Comparison of ENCODE assay signal across 27 cellular contexts in genomic region chr15:84804005-84804803, GRCh38. TPM values are rescaled to one million over a fixed set of nuclear protein-coding genes. Genes with fewer than 3 reads are reported as not detected.
DNase-seq lines count a peak whose midpoint lies in the region; ATAC-seq and TF ChIP-seq lines count a peak whose summit lies in the region.
"Had no signal": no experiment of that assay in that cellular context is flagged by ENCODE, and none has a peak within 500 bp of the region (broad histone marks: within the 10 kb centered on the region; RNA-seq: fewer than 3 reads in every experiment).

No MANE protein-coding gene starts in this region.

- peaks cover 13% of the 10 kb centered on the region for H3K36me3 Mint-ChIP-seq in WTC11

- H3K9me3 ChIP-seq in esophagus muscularis mucosa (no peaks in the 10 kb centered on the region), sigmoid colon (no peaks in the 10 kb centered on the region)
- H3K9me3 ChIP-seq: A549, pancreas had no signal

- TF ChIP-seq POLR2A in esophagus muscularis mucosa (IDR thresholded peaks at IDR 0.05; ENCODE audit: low read depth) (no peak), sigmoid colon (IDR thresholded peaks at IDR 0.05) (no peak)

- ATAC-seq in WTC11 (no peak), GM19328 (IDR thresholded peaks at IDR 0.05; ENCODE audit: unreplicated experiment) (no peak), HG03045 (IDR thresholded peaks at IDR 0.05; ENCODE audit: unreplicated experiment) (no peak)
- ATAC-seq: A549, left cardiac atrium, pancreas, T-cell had no signal

- 65% methylated on average over 4 of the region's 4 CpGs for WGBS in esophagus muscularis mucosa
- 88 to 93% methylated on average over 4 of the region's 4 CpGs for WGBS in sigmoid colon, 2 donors

- CTCF ChIA-PET in WTC11 (lab: Charles Lee): no interaction called here

- no peaks in the 10 kb centered on the region for H3K27me3 Mint-ChIP-seq in WTC11 (ENCODE audit: low read depth)
- H3K27me3 Mint-ChIP-seq: B cell, IgD-negative memory B cell, naive B cell, T-cell had no signal

- H3K4me3 ChIP-seq in esophagus muscularis mucosa (no peak overlapping the region), sigmoid colon (no peak overlapping the region)
- H3K4me3 ChIP-seq: A549, pancreas had no signal

- no peak overlapping the region for H3K4me3 Mint-ChIP-seq in WTC11
- H3K4me3 Mint-ChIP-seq: activated T-helper 1 cell treated with anti-CD3 and anti-CD28 coated beads, Interleukin-12 subunit alpha, Interleukin-12 subunit beta, Interleukin-2, Interleukin-4 antibody, amounts not matched to agents 30 ng/mL and 10 ng/mL and 1 ng/mL, durations not matched to agents 14 hours and 24 hours and 36 hours; B cell; IgD-negative memory B cell; T-cell had no signal

- peak overlapping the region in 3 of 4 donors; percentile 4 to 66 (median 32) for H3K27ac ChIP-seq in esophagus muscularis mucosa (replicated peaks in 1 of 4)
- peak overlapping the region in 1 of 4 donors; percentile 40 for H3K27ac ChIP-seq in sigmoid colon
- H3K27ac ChIP-seq: A549, pancreas had no signal

- intact Hi-C loops in esophagus muscularis mucosa (cut with DNase I) (no loop called here), sigmoid colon (cut with DNase I) (no loop called here)

- no peak for TF ChIP-seq CTCF in WTC11 (IDR thresholded peaks at IDR 0.05)
- no peak for TF ChIP-seq CTCF in esophagus muscularis mucosa (IDR thresholded peaks at IDR 0.05)
- no peak for TF ChIP-seq CTCF in sigmoid colon (IDR thresholded peaks at IDR 0.05)

- H3K27ac Mint-ChIP-seq in WTC11: no peak overlapping the region

- H3K4me1 ChIP-seq in esophagus muscularis mucosa (peaks cover 11 to 26% (median 16%) of the 10 kb centered on the region in 4 donors), sigmoid colon (no peaks in the 10 kb centered on the region)
- H3K4me1 ChIP-seq: A549, pancreas had no signal

- H3K27me3 ChIP-seq in esophagus muscularis mucosa (no peaks in the 10 kb centered on the region), sigmoid colon (no peaks in the 10 kb centered on the region)
- H3K27me3 ChIP-seq: pancreas had no signal

- H3K36me3 ChIP-seq in esophagus muscularis mucosa (peaks cover 32 to 63% (median 51%) of the 10 kb centered on the region in 4 donors), sigmoid colon (peaks cover 28 to 68% (median 43%) of the 10 kb centered on the region in 4 donors)

- POLR2A ChIA-PET in WTC11 (lab: Charles Lee): interaction anchor here (0.6 kb wide), 1 partner anchor 122 kb away, joined by 4 read pairs; no protein-coding TSS in a partner anchor

- DNase-seq in activated CD8-positive, alpha-beta memory T cell treated with anti-CD3 and anti-CD28 coated beads, Interleukin-2, amount 50 U/mL, for 48 hours: peak; percentile 29
- no peak for DNase-seq in activated CD8-positive, alpha-beta memory T cell treated with anti-CD3 and anti-CD28 coated beads, Interleukin-2, amount 50 U/mL, for 4 hours
- DNase-seq in WTC11 (ENCODE audit: low spot score) (no peak), esophagus muscularis mucosa (ENCODE audit: extremely low spot score) (no peak), sigmoid colon (peak; percentile 19)
- DNase-seq in activated CD4-positive, alpha-beta T cell treated with anti-CD3 and anti-CD28 coated beads for 4 hours: no peak
- DNase-seq: activated CD4-positive, CD25-positive, alpha-beta regulatory T cell treated with anti-CD3 and anti-CD28 coated beads, Interleukin-2, amount 50 U/mL, for 72 hours; activated naive CD4-positive, alpha-beta T cell treated with anti-CD3 and anti-CD28 coated beads, Interleukin-2, amount 50 U/mL, for 16 hours; anterior cingulate cortex; central memory CD4-positive, alpha-beta T cell; DMS53; foreskin fibroblast; GF-D8; left cardiac atrium; naive B cell; NCI-H2081; NCI-H446; pancreas; SHP77; stimulated activated CD4-positive, alpha-beta T cell treated with anti-CD3 and anti-CD28 coated beads, Interleukin-15, amount 100 ng/mL, for 24 hours; T-cell had no signal

- TF ChIP-seq EP300 in esophagus muscularis mucosa (IDR thresholded peaks at IDR 0.05): no peak
- TF ChIP-seq EP300 in sigmoid colon (IDR thresholded peaks at IDR 0.05): no peak

- H3K4me1 Mint-ChIP-seq in WTC11: no peaks in the 10 kb centered on the region
- H3K4me1 Mint-ChIP-seq: B cell, T-cell had no signal

- H3K9me3 Mint-ChIP-seq in WTC11: no peaks in the 10 kb centered on the region
- H3K9me3 Mint-ChIP-seq: activated T-helper 1 cell treated with anti-CD3 and anti-CD28 coated beads, Interleukin-12 subunit alpha, Interleukin-12 subunit beta, Interleukin-2, Interleukin-4 antibody, amounts not matched to agents 30 ng/mL and 10 ng/mL and 1 ng/mL, durations not matched to agents 14 hours and 24 hours and 36 hours; IgD-negative memory B cell; naive B cell; T-cell had no signal

TF ChIP-seq in WTC11, 78 proteins besides CTCF, POLR2A, EP300 and RAD21:
- TF ChIP-seq ZSCAN18 (CRISPR knock-in tag; IDR thresholded peaks at IDR 0.05) (no peak), CREM (CRISPR knock-in tag; IDR thresholded peaks at IDR 0.05) (no peak), PRDM15 (CRISPR knock-in tag; IDR thresholded peaks at IDR 0.05) (peak; percentile 37)

RNA-seq across cellular contexts. Expression of gene ALPK3, which starts 13.0 kb away (rescaled TPM):
- total RNA-seq in WTC11 (2021) (16.5 to 23.0 TPM (median 20.9 TPM) in 3 replicates), esophagus muscularis mucosa (10 to 100 TPM in 3 of 4 donors, 1 to 10 TPM in 1; 9.1 to 21.5 (median 16.2) TPM), sigmoid colon (10 to 100 TPM in 2 of 4 donors, 1 to 10 TPM in 2; 3.9 to 41.0 (median 14.2) TPM)
- polyA plus RNA-seq in sigmoid colon: 1 to 10 TPM in 1 of 3 donors, under 1 TPM in 2; under 0.01 to 2.4 (median under 0.01) TPM
- polyA plus RNA-seq: IgD-negative memory B cell had no signal

RNA-seq across cellular contexts. Expression of gene ZNF592, which starts 55.8 kb away (rescaled TPM):
- total RNA-seq in WTC11 (2021) (26.7 to 28.0 TPM (median 27.6 TPM) in 3 replicates), esophagus muscularis mucosa (10 to 100 TPM; 13.8 to 22.3 (median 20.2) TPM), sigmoid colon (10 to 100 TPM; 12.5 to 14.1 (median 13.7) TPM)
- polyA plus RNA-seq in sigmoid colon: 10 to 100 TPM in 1 of 3 donors, 1 to 10 TPM in 2; 6.0 to 20.4 (median 8.1) TPM

Comparison
In these comparisons a context has a peak if more than half of its experiments do, and no peak if none do; other contexts are left out.
1. DNase-seq: peak in activated CD8-positive, alpha-beta memory T cell treated with anti-CD3 and anti-CD28 coated beads, Interleukin-2, amount 50 U/mL, for 48 hours (single experiment) and sigmoid colon (single experiment); none in activated CD8-positive, alpha-beta memory T cell treated with anti-CD3 and anti-CD28 coated beads, Interleukin-2, amount 50 U/mL, for 4 hours (single experiment), WTC11 (single experiment), esophagus muscularis mucosa (single experiment) and activated CD4-positive, alpha-beta T cell treated with anti-CD3 and anti-CD28 coated beads for 4 hours (0 of 2).